In the genomic region with DNA sequence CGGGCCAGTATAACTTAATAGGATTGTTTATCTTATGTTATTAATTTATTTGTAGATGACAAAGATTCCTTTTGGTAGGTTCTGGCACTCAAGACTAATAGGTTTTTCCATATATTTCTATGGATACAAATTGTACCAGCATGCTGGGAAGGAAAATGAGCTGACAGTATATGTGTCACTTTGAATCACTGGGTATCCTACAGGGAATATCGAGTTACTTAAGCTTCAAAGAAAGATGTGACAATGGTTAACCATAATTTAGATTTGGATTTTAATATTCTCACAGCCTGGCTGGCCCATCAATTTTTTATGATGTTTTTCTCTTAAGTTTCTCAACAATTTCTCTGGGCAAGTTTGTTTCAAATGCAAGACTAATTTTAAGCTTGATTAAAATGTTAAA, we compare ENCODE assay signal across 28 cellular contexts.
"Had no signal": no experiment of that assay in that cellular context is flagged by ENCODE, and none has a peak within 500 bp of the region (broad histone marks: within the 10 kb centered on the region; RNA-seq: fewer than 3 reads in every experiment).

No MANE protein-coding gene starts in this region.

- H3K27me3 Mint-ChIP-seq: dendritic cell treated with granulocyte-macrophage colony-stimulating factor and Interleukin-4, amounts not matched to agents 40 ng/mL and 50 ng/mL, for 4 days; effector memory CD8-positive, alpha-beta T cell; naive B cell had no signal

- H3K27ac Mint-ChIP-seq: dendritic cell treated with granulocyte-macrophage colony-stimulating factor and Interleukin-4, amounts not matched to agents 40 ng/mL and 50 ng/mL, for 4 days; effector memory CD8-positive, alpha-beta T cell; endodermal cell; mesothelial cell of epicardium; naive B cell had no signal

- DNase-seq: colonic mucosa; cortex of kidney; effector CD8-positive, alpha-beta T cell; effector memory CD8-positive, alpha-beta T cell; endodermal cell; erythroblast; esophagus squamous epithelium; foreskin fibroblast; foreskin melanocyte; gastrocnemius medialis; glutamatergic neuron; head of caudate nucleus; heart right ventricle; hippocampal formation; left cardiac atrium; left lung; left ventricle myocardium superior; lower lobe of right lung; mesenchymal stem cell; mucosa of descending colon; naive B cell had no signal

- ATAC-seq: effector memory CD8-positive, alpha-beta T cell; esophagus mucosa; gastrocnemius medialis; heart right ventricle; left cardiac atrium; left lung; left ventricle myocardium superior; lower lobe of right lung; mucosa of descending colon had no signal

- H3K9me3 Mint-ChIP-seq: dendritic cell treated with granulocyte-macrophage colony-stimulating factor and Interleukin-4, amounts not matched to agents 40 ng/mL and 50 ng/mL, for 4 days; effector memory CD8-positive, alpha-beta T cell; naive B cell had no signal

- H3K36me3 Mint-ChIP-seq: mesothelial cell of epicardium, naive B cell had no signal

- H3K4me1 ChIP-seq: colonic mucosa, esophagus squamous epithelium, gastrocnemius medialis, heart right ventricle, left lung, lower lobe of right lung had no signal

- H3K27me3 ChIP-seq: colonic mucosa, esophagus squamous epithelium, gastrocnemius medialis, left lung had no signal

- H3K36me3 ChIP-seq: colonic mucosa, esophagus squamous epithelium, gastrocnemius medialis, heart right ventricle, left lung, lower lobe of right lung had no signal

- FAIRE-seq: endometrium, islet of Langerhans, keratinocyte had no signal

- H3K9me3 ChIP-seq: colonic mucosa, esophagus squamous epithelium, gastrocnemius medialis, heart right ventricle, left lung, lower lobe of right lung, mucosa of descending colon had no signal

- H3K4me1 Mint-ChIP-seq: endodermal cell, mesothelial cell of epicardium, naive B cell had no signal

- H3K4me3 Mint-ChIP-seq: dendritic cell treated with granulocyte-macrophage colony-stimulating factor and Interleukin-4, amounts not matched to agents 40 ng/mL and 50 ng/mL, for 4 days; effector memory CD8-positive, alpha-beta T cell; endodermal cell; mesothelial cell of epicardium; naive B cell had no signal

- H3K4me3 ChIP-seq: colonic mucosa, esophagus squamous epithelium, gastrocnemius medialis, heart right ventricle, left lung, lower lobe of right lung, mucosa of descending colon had no signal

- H3K27ac ChIP-seq: colonic mucosa, epithelial cell of prostate, esophagus squamous epithelium, gastrocnemius medialis, heart right ventricle, left lung, lower lobe of right lung had no signal
